Comparison of ENCODE assay signal across 13 cellular contexts in genomic region chr3:72157782-72158638, GRCh38.
A peak's percentile ranks its signal among the peaks of the same experiment; 100 is the strongest.
DNase-seq lines count a peak whose midpoint lies in the region; ATAC-seq, FAIRE-seq and TF ChIP-seq lines count a peak whose summit lies in the region.
"Had no signal": no experiment of that assay in that cellular context is flagged by ENCODE, and none has a peak within 500 bp of the region (broad histone marks: within the 10 kb centered on the region; RNA-seq: fewer than 3 reads in every experiment).

No MANE protein-coding gene starts in this region.

- no peaks in the 10 kb centered on the region for H3K36me3 ChIP-seq in kidney (ENCODE audit: control insufficient read depth in 1 of 2, insufficient read depth in 2 of 2, low read length in 2 of 2)
- H3K36me3 ChIP-seq: gastrocnemius medialis had no signal

- no peak for FAIRE-seq in kidney (lab: Jason Lieb, UNC)
- FAIRE-seq: islet of Langerhans had no signal

- peaks cover 5% of the 10 kb centered on the region for H3K4me1 Mint-ChIP-seq in activated T-cell treated with anti-CD3 and anti-CD28 coated beads, Interleukin-2, amount 50 U/mL, for 24 hours (ENCODE audit: low read depth)

- peak; percentile 62 for ATAC-seq in GM18858 (IDR thresholded peaks at IDR 0.05; ENCODE audit: unreplicated experiment)
- ATAC-seq in GM21528 (IDR thresholded peaks at IDR 0.05; ENCODE audit: low FRiP score, unreplicated experiment): peak; percentile 70
- peak; percentile 64 for ATAC-seq in HG03457 (IDR thresholded peaks at IDR 0.05; ENCODE audit: unreplicated experiment)
- ATAC-seq in HG03196 (IDR thresholded peaks at IDR 0.05; ENCODE audit: unreplicated experiment): no peak
- ATAC-seq: gastrocnemius medialis had no signal

- H3K27ac Mint-ChIP-seq in activated T-cell treated with anti-CD3 and anti-CD28 coated beads, Interleukin-2, amount 50 U/mL, for 24 hours: no peak overlapping the region

- H3K4me3 ChIP-seq in kidney (ENCODE audit: low read length in 2 of 2): no peak overlapping the region
- H3K4me3 ChIP-seq: gastrocnemius medialis had no signal

- no peaks in the 10 kb centered on the region for H3K36me3 Mint-ChIP-seq in activated T-cell treated with anti-CD3 and anti-CD28 coated beads, Interleukin-2, amount 50 U/mL, for 24 hours (ENCODE audit: low read depth)

- intact Hi-C loops in kidney (cut with DNase I): no loop called here

- H3K27ac ChIP-seq in kidney (ENCODE audit: low read depth in 2 of 2, low read length in 2 of 2): no peak overlapping the region
- H3K27ac ChIP-seq: gastrocnemius medialis had no signal

- H3K27me3 Mint-ChIP-seq in activated T-cell treated with anti-CD3 and anti-CD28 coated beads, Interleukin-2, amount 50 U/mL, for 24 hours: peaks cover 7% of the 10 kb centered on the region

- no peak overlapping the region for H3K9ac ChIP-seq in kidney (ENCODE audit: low read length in 2 of 2)

- TF ChIP-seq CTCF in kidney (IDR thresholded peaks at IDR 0.05; ENCODE audit: borderline replicate concordance, extremely low read depth, insufficient read depth): no peak

- H3K9me3 ChIP-seq in kidney (ENCODE audit: control insufficient read depth in 1 of 2, low read length in 2 of 2): no peaks in the 10 kb centered on the region
- H3K9me3 ChIP-seq: gastrocnemius medialis had no signal

- DNase-seq in kidney (peak; percentile 36), T1000 (lab: John Stamatoyannopoulos, UW) (no peak), 8988T (no peak)
- DNase-seq in activated T-cell treated with anti-CD3 and anti-CD28 coated beads, Interleukin-2, amount 50 U/mL, for 24 hours: no peak
- DNase-seq: activated CD8-positive, alpha-beta memory T cell treated with anti-CD3 and anti-CD28 coated beads for 24 hours; dermis blood vessel endothelial cell; gastrocnemius medialis; T-helper 2 cell had no signal

- H3K4me1 ChIP-seq in kidney (ENCODE audit: control insufficient read depth in 1 of 2, insufficient read depth in 1 of 2, low read depth in 1 of 2, low read length in 2 of 2): peaks cover 3 to 12% of the 10 kb centered on the region in 2 donors

- no peak overlapping the region for H3K4me3 Mint-ChIP-seq in activated T-cell treated with anti-CD3 and anti-CD28 coated beads, Interleukin-2, amount 50 U/mL, for 24 hours

- peaks cover 4% of the 10 kb centered on the region for H3K9me3 Mint-ChIP-seq in activated T-cell treated with anti-CD3 and anti-CD28 coated beads, Interleukin-2, amount 50 U/mL, for 24 hours
